In genomic region chr21:40143822-40144525, GRCh38 we compare ENCODE assay signal across 9 cellular contexts.
A peak's percentile ranks its signal among the peaks of the same experiment; 100 is the strongest.
DNase-seq lines count a peak whose midpoint lies in the region; ATAC-seq and TF ChIP-seq lines count a peak whose summit lies in the region.
"Had no signal": no experiment of that assay in that cellular context is flagged by ENCODE, and none has a peak within 500 bp of the region (broad histone marks: within the 10 kb centered on the region; RNA-seq: fewer than 3 reads in every experiment).

No MANE protein-coding gene starts in this region.

- CTCF ChIA-PET in AG04450 (lab: Charles Lee): interaction anchor here (0.7 to 1.4 kb wide), 5 partner anchors 23 to 990 kb away, joined by 3 to 5 read pairs (median 3); no protein-coding TSS in a partner anchor
- CTCF ChIA-PET in GM10248 (lab: Yijun Ruan, JAX): interaction anchor here (0.9 kb wide), 1 partner anchor 120 kb away, joined by 3 read pairs; no protein-coding TSS in a partner anchor
- CTCF ChIA-PET in activated CD8-positive, alpha-beta memory T cell treated with anti-CD3 and anti-CD28 coated beads, Interleukin-2, amount 10 ng/mL, durations not matched to agents 7 days and 5 days (lab: Charles Lee): interaction anchor here (0.6 to 1.1 kb wide), 6 partner anchors 9 to 949 kb away, joined by 3 to 7 read pairs (median 3); no protein-coding TSS in a partner anchor

- H3K27ac Mint-ChIP-seq in activated CD8-positive, alpha-beta memory T cell treated with anti-CD3 and anti-CD28 coated beads, Interleukin-2, amount 10 ng/mL, durations not matched to agents 7 days and 5 days: no peak overlapping the region
- H3K27ac Mint-ChIP-seq in progenitor cell of endocrine pancreas: no peak overlapping the region
- H3K27ac Mint-ChIP-seq: memory B cell had no signal

- H3K4me3 ChIP-seq in AG04450 (ENCODE audit: low read depth, low read length): no peak overlapping the region

- no peaks in the 10 kb centered on the region for H3K27me3 ChIP-seq in AG04450 (ENCODE audit: control insufficient read depth, insufficient read depth, low read length)

- no peaks in the 10 kb centered on the region for H3K9me3 Mint-ChIP-seq in activated CD8-positive, alpha-beta memory T cell treated with anti-CD3 and anti-CD28 coated beads, Interleukin-2, amount 10 ng/mL, durations not matched to agents 7 days and 5 days (ENCODE audit: low read depth)
- no peaks in the 10 kb centered on the region for H3K9me3 Mint-ChIP-seq in progenitor cell of endocrine pancreas (ENCODE audit: low read depth)
- H3K9me3 Mint-ChIP-seq: memory B cell had no signal

- POLR2A ChIA-PET in AG04450 (lab: Yijun Ruan, JAX) (no interaction called here), GM10248 (lab: Yijun Ruan, JAX) (no interaction called here)

- no peaks in the 10 kb centered on the region for H3K36me3 Mint-ChIP-seq in activated CD8-positive, alpha-beta memory T cell treated with anti-CD3 and anti-CD28 coated beads, Interleukin-2, amount 10 ng/mL, durations not matched to agents 7 days and 5 days
- no peaks in the 10 kb centered on the region for H3K36me3 Mint-ChIP-seq in progenitor cell of endocrine pancreas (ENCODE audit: insufficient read depth)
- H3K36me3 Mint-ChIP-seq: memory B cell had no signal

- no peak overlapping the region for H3K4me3 Mint-ChIP-seq in activated CD8-positive, alpha-beta memory T cell treated with anti-CD3 and anti-CD28 coated beads, Interleukin-2, amount 10 ng/mL, durations not matched to agents 7 days and 5 days
- H3K4me3 Mint-ChIP-seq in progenitor cell of endocrine pancreas (ENCODE audit: low read depth): no peak overlapping the region
- H3K4me3 Mint-ChIP-seq: memory B cell had no signal

- H3K27me3 Mint-ChIP-seq in activated CD8-positive, alpha-beta memory T cell treated with anti-CD3 and anti-CD28 coated beads, Interleukin-2, amount 10 ng/mL, durations not matched to agents 7 days and 5 days: no peaks in the 10 kb centered on the region
- no peaks in the 10 kb centered on the region for H3K27me3 Mint-ChIP-seq in progenitor cell of endocrine pancreas
- H3K27me3 Mint-ChIP-seq: memory B cell had no signal

- H3K9me3 ChIP-seq in AG04450 (ENCODE audit: control insufficient read depth, insufficient read depth, low read length): peaks cover 36% of the 10 kb centered on the region

- no peak for ATAC-seq in activated CD8-positive, alpha-beta memory T cell treated with anti-CD3 and anti-CD28 coated beads, Interleukin-2, amount 10 ng/mL, durations not matched to agents 7 days and 5 days
- no peak for ATAC-seq in GM19452 (IDR thresholded peaks at IDR 0.05; ENCODE audit: unreplicated experiment)
- ATAC-seq in GM18502 (IDR thresholded peaks at IDR 0.05; ENCODE audit: poor library complexity, unreplicated experiment): no peak

- H3K4me1 Mint-ChIP-seq in activated CD8-positive, alpha-beta memory T cell treated with anti-CD3 and anti-CD28 coated beads, Interleukin-2, amount 10 ng/mL, durations not matched to agents 7 days and 5 days: no peaks in the 10 kb centered on the region
- no peaks in the 10 kb centered on the region for H3K4me1 Mint-ChIP-seq in progenitor cell of endocrine pancreas (ENCODE audit: low read depth)
- H3K4me1 Mint-ChIP-seq: memory B cell had no signal

- TF ChIP-seq CTCF in AG04450 (IDR thresholded peaks at IDR 0.05; ENCODE audit: low read depth, low read length): peak; percentile 53
- peak; percentile 52 for TF ChIP-seq CTCF in GM10248 (IDR thresholded peaks at IDR 0.05; ENCODE audit: control extremely low read depth, extremely low read depth, low read depth, missing control alignments)
- TF ChIP-seq CTCF in progenitor cell of endocrine pancreas (IDR thresholded peaks at IDR 0.05; ENCODE audit: unreplicated experiment): peak; percentile 86

- DNase-seq in AG04450 (ENCODE audit: low read depth, low spot score) (no peak), GM10248 (ENCODE audit: extremely low spot score) (peak; percentile 27), NCI-H2171 (lab: John Stamatoyannopoulos, UW) (peak; percentile 36), foreskin melanocyte (peak; percentile 11), progenitor cell of endocrine pancreas (ENCODE audit: low spot score, unreplicated experiment) (peak; percentile 49)
- DNase-seq in activated CD8-positive, alpha-beta memory T cell treated with anti-CD3 and anti-CD28 coated beads, Interleukin-2, amount 10 ng/mL, durations not matched to agents 7 days and 5 days: peak; percentile 43

- no peak overlapping the region for H3K27ac ChIP-seq in AG04450 (ENCODE audit: low read depth, low read length)
